ENCODE assay signal across 1 cellular context in the genomic region with DNA sequence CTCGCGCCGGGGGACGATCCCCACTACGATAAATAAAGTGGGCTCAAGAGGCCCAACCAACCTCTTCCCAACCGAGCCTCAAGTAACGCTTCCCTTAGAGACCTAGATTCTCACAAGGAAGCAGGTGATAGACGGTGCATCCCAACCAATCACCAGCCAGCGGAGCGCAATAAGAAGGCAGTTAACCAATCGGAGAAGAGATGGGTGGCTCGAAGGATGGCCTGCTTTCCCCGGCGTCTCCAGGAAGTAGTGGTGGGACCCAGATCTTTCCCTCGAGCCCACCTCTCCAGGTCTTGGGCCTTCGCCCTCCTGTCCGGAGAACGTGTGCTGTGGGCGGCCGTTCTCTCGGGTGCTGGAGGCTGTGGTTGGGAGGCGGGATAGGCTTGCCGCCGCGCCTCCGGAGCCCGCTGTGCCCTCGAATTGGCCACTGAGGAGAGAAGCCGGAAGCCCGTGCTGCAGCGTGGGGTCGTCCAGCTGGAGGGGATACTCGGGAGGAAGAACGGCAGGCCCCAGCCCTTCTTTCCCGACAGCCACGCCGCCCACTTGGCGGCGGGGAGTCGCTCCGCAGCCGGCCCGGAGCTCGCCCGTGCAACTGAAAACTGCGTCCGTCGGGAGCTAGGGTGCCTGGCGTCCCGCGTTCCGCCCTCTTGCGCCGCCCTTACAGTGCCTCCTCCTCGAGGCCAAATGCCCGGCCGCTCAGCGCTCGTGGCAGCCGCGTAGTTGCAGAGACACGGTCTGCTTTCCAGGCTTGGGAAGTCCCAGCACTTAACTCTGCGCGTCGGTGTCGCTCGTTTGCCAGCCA.
TF ChIP-seq lines count a peak whose summit lies in the region.

A gene (minus strand): TSS at position 594 of the 802 bp plus-strand sequence. CDS start 2,665 bp downstream, outside the sequence.

TF ChIP-seq in WTC11, 78 proteins besides CTCF, POLR2A, EP300 and RAD21 (continued from another document):
- TF ChIP-seq, protein P1, sequence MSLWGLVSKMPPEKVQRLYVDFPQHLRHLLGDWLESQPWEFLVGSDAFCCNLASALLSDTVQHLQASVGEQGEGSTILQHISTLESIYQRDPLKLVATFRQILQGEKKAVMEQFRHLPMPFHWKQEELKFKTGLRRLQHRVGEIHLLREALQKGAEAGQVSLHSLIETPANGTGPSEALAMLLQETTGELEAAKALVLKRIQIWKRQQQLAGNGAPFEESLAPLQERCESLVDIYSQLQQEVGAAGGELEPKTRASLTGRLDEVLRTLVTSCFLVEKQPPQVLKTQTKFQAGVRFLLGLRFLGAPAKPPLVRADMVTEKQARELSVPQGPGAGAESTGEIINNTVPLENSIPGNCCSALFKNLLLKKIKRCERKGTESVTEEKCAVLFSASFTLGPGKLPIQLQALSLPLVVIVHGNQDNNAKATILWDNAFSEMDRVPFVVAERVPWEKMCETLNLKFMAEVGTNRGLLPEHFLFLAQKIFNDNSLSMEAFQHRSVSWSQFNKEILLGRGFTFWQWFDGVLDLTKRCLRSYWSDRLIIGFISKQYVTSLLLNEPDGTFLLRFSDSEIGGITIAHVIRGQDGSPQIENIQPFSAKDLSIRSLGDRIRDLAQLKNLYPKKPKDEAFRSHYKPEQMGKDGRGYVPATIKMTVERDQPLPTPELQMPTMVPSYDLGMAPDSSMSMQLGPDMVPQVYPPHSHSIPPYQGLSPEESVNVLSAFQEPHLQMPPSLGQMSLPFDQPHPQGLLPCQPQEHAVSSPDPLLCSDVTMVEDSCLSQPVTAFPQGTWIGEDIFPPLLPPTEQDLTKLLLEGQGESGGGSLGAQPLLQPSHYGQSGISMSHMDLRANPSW (CRISPR knock-in tag; conservative IDR thresholded peaks at IDR 0.05; ENCODE audit: low read depth): no peak
- peak; percentile 80; the same call in 1 of the 2 replicates for TF ChIP-seq ESRRA (CRISPR knock-in tag; IDR thresholded peaks at IDR 0.05; ENCODE audit: borderline replicate concordance)
- TF ChIP-seq ELF4 (CRISPR knock-in tag; IDR thresholded peaks at IDR 0.05; ENCODE audit: low read depth): no peak
- peak; percentile 97 for TF ChIP-seq NFYB (CRISPR knock-in tag; conservative IDR thresholded peaks at IDR 0.05; ENCODE audit: low read depth)
